ENCODE assay signal across 8 cellular contexts in the genomic region with DNA sequence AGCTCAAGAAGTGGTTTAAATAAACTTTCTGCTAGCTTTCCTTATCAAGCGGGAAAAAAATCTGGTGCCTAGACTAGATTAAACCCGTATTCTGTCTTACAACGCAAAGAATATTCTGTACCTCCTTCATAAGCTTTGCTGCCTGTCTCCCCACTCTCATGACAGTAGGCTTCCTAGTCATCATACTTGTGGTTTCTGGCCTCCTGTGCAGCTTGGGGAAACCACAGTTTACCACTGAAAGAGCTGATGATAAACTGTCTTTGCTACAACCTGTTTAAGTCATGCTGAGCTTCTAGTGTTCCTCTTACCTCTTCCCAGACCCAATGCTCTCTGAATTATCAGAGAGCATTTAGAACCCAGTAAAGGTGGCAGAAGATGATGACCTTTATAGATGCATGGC. TPM values are rescaled to one million over a fixed set of nuclear protein-coding genes. Genes with fewer than 3 reads are reported as not detected.
A peak's percentile ranks its signal among the peaks of the same experiment; 100 is the strongest.
DNase-seq lines count a peak whose midpoint lies in the region; ATAC-seq and TF ChIP-seq lines count a peak whose summit lies in the region.

No MANE protein-coding gene starts in this region.

- DNase-seq in WERI-Rb-1 (no peak), foreskin keratinocyte (peak; percentile 54 to 73), NCI-H1048 (lab: John Stamatoyannopoulos, UW) (no peak), sigmoid colon (no peak), NCI-H2081 (lab: John Stamatoyannopoulos, UW) (no peak)
- DNase-seq in effector memory CD4-positive, alpha-beta T cell, result no peak

- TF ChIP-seq CTCF in WERI-Rb-1 (IDR thresholded peaks at IDR 0.05; ENCODE audit: low read depth, low read length), result no peak
- TF ChIP-seq CTCF in foreskin keratinocyte (conservative IDR thresholded peaks at IDR 0.05), result no peak
- TF ChIP-seq CTCF in sigmoid colon (IDR thresholded peaks at IDR 0.05), result no peak

- H3K4me3 ChIP-seq in WERI-Rb-1 (ENCODE audit: low read depth, low read length), result peak overlapping the region; percentile 26; the same call in 1 of the 2 replicates
- H3K4me3 ChIP-seq in sigmoid colon, result no peak overlapping the region
- no peak overlapping the region for H3K4me3 ChIP-seq in effector memory CD4-positive, alpha-beta T cell (ENCODE audit: insufficient read depth, low read depth, low read length, poor library complexity, severe bottlenecking)

- H3K4me1 ChIP-seq in foreskin keratinocyte (no peaks in the 10 kb centered on the region), sigmoid colon (peaks cover 0 to 27% (median 15%) of the 10 kb centered on the region in 4 donors)
- H3K4me1 ChIP-seq in effector memory CD4-positive, alpha-beta T cell (ENCODE audit: control insufficient read depth, insufficient read depth, low read length, poor library complexity, severe bottlenecking), result peaks cover 10% of the 10 kb centered on the region

- intact Hi-C loops in sigmoid colon (cut with DNase I), result no loop called here

- H3K36me3 ChIP-seq in WERI-Rb-1, result peaks cover 59% of the 10 kb centered on the region
- peaks cover 0 to 42% (median 0%) of the 10 kb centered on the region in 4 donors for H3K36me3 ChIP-seq in sigmoid colon
- H3K36me3 ChIP-seq in effector memory CD4-positive, alpha-beta T cell (ENCODE audit: control insufficient read depth, insufficient read depth, low read length), result peaks cover 9% of the 10 kb centered on the region

- no peaks in the 10 kb centered on the region for H3K27me3 ChIP-seq in WERI-Rb-1 (ENCODE audit: insufficient read depth, low read depth, severe bottlenecking)
- no peaks in the 10 kb centered on the region for H3K27me3 ChIP-seq in foreskin keratinocyte
- H3K27me3 ChIP-seq in sigmoid colon, result no peaks in the 10 kb centered on the region
- H3K27me3 ChIP-seq in effector memory CD4-positive, alpha-beta T cell (replicated peaks; ENCODE audit: control insufficient read depth, insufficient read depth, low read length, poor library complexity, severe bottlenecking), result no peaks in the 10 kb centered on the region

- 57 to 90% methylated on average over 3 of the region's 3 CpGs for WGBS in sigmoid colon, 2 donors

- TF ChIP-seq POLR2A in sigmoid colon (IDR thresholded peaks at IDR 0.05), result no peak

- H3K9me3 ChIP-seq in WERI-Rb-1 (ENCODE audit: severe bottlenecking), result no peaks in the 10 kb centered on the region
- H3K9me3 ChIP-seq in sigmoid colon, result no peaks in the 10 kb centered on the region
- H3K9me3 ChIP-seq in effector memory CD4-positive, alpha-beta T cell (ENCODE audit: control insufficient read depth, low read length), result no peaks in the 10 kb centered on the region

- no peak for TF ChIP-seq EP300 in sigmoid colon (IDR thresholded peaks at IDR 0.05)

- H3K27ac ChIP-seq in WERI-Rb-1 (peak overlapping the region; percentile 94), foreskin keratinocyte (no peak overlapping the region), sigmoid colon (no peak overlapping the region)
- H3K27ac ChIP-seq in effector memory CD4-positive, alpha-beta T cell (ENCODE audit: insufficient read depth, low read length, poor library complexity, severe bottlenecking), result no peak overlapping the region

- ATAC-seq in GM18868 (IDR thresholded peaks at IDR 0.05; ENCODE audit: unreplicated experiment) (peak; percentile 93), HG02870 (IDR thresholded peaks at IDR 0.05; ENCODE audit: unreplicated experiment) (peak; percentile 83), foreskin keratinocyte (peak; percentile 54)

RNA-seq across cellular contexts. Expression of gene PODXL, which starts 55.0 kb away (rescaled TPM):
- 0.53 and 2.3 TPM in 2 replicates for total RNA-seq in foreskin keratinocyte
- polyA plus RNA-seq in foreskin keratinocyte, result 0.17 and 0.72 TPM in 2 replicates
- 10 to 100 TPM; 15.8 to 23.2 (median 20.2) TPM for total RNA-seq in sigmoid colon
- polyA plus RNA-seq in sigmoid colon, result 1 to 10 TPM; 1.2 to 8.8 (median 3.0) TPM

Comparison
In these comparisons a context has a peak if more than half of its experiments do, and no peak if none do; other contexts are left out.
1. DNase-seq: peak in foreskin keratinocyte (2 of 2); none in WERI-Rb-1 (single experiment), NCI-H1048 (single experiment), sigmoid colon (single experiment), NCI-H2081 (0 of 2) and effector memory CD4-positive, alpha-beta T cell (0 of 3).
2. Peak in every context shown above with its lines, with median percentiles within 50 percentile points of each other: ATAC-seq.